In the genomic region with DNA sequence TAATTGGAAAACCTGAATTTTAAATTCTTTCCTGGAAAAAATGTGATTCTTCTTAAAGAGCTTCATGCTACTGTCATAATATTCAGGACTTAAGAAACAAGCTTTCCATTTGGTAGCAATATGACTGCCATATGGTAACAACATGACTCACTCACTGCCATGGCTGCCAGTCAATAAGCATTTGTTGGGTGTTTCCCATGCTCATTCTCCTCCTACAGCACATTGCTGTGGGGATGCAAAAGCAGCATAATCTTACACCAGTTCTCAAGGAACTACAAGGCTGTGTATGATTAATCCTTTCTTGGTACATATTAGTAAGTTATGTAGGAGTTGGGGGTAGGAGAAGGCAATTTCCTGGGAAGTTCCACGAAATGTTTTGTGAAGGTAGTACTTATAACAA, we compare ENCODE assay signal across 10 cellular contexts.
DNase-seq lines count a peak whose midpoint lies in the region; ATAC-seq and TF ChIP-seq lines count a peak whose summit lies in the region.
"Had no signal": no experiment of that assay in that cellular context is flagged by ENCODE, and none has a peak within 500 bp of the region (broad histone marks: within the 10 kb centered on the region; RNA-seq: fewer than 3 reads in every experiment).

No MANE protein-coding gene starts in this region.

- intact Hi-C loops in ovary (cut with DNase I) (no loop called here), ascending aorta (cut with DNase I) (no loop called here)
- intact Hi-C loops in CD8-positive, alpha-beta T cell (cut with DNase I, micrococcal nuclease), result no loop called here

- POLR2A ChIA-PET in CD8-positive, alpha-beta T cell (lab: Charles Lee), result no interaction called here

- DNase-seq in AG08395 (ENCODE audit: low spot score) (peak; percentile 64), HT-29 (ENCODE audit: low spot score) (peak; percentile 2), choroid plexus epithelial cell (ENCODE audit: low read depth) (peak; percentile 82), ovary (no peak), ascending aorta (ENCODE audit: low spot score in 2 of 2) (no peak), kidney glomerular epithelial cell (lab: John Stamatoyannopoulos, UW) (no peak)
- DNase-seq in CD8-positive, alpha-beta T cell, result no peak
- DNase-seq: NCI-H1092, occipital lobe had no signal

- H3K27ac Mint-ChIP-seq in CD8-positive, alpha-beta T cell, result no peak overlapping the region

- H3K4me1 Mint-ChIP-seq in CD8-positive, alpha-beta T cell (ENCODE audit: low read depth), result no peaks in the 10 kb centered on the region

- TF ChIP-seq EP300 in ovary (IDR thresholded peaks at IDR 0.05), result no peak

- H3K27me3 ChIP-seq in ovary (no peaks in the 10 kb centered on the region), ascending aorta (no peaks in the 10 kb centered on the region)
- no peaks in the 10 kb centered on the region for H3K27me3 ChIP-seq in CD8-positive, alpha-beta T cell (ENCODE audit: insufficient read depth, low read length)

- H3K27me3 Mint-ChIP-seq in CD8-positive, alpha-beta T cell (ENCODE audit: low read depth), result no peaks in the 10 kb centered on the region

- H3K9me3 ChIP-seq in ovary (no peaks in the 10 kb centered on the region), ascending aorta (no peaks in the 10 kb centered on the region)
- no peaks in the 10 kb centered on the region for H3K9me3 ChIP-seq in CD8-positive, alpha-beta T cell (ENCODE audit: low read length)

- CTCF ChIA-PET in CD8-positive, alpha-beta T cell (lab: Charles Lee), result no interaction called here

- peaks cover 64% of the 10 kb centered on the region for H3K36me3 Mint-ChIP-seq in CD8-positive, alpha-beta T cell

- H3K4me1 ChIP-seq in ovary (ENCODE audit: insufficient read depth), result no peaks in the 10 kb centered on the region
- no peaks in the 10 kb centered on the region for H3K4me1 ChIP-seq in ascending aorta
- no peaks in the 10 kb centered on the region for H3K4me1 ChIP-seq in CD8-positive, alpha-beta T cell (ENCODE audit: insufficient read depth, low read length)

- WGBS in ovary, 3 donors, result 95 to 97% (median 96%) methylated on average over 1 of the region's 1 CpG

- H3K4me3 Mint-ChIP-seq in CD8-positive, alpha-beta T cell, result no peak overlapping the region

- no peak overlapping the region for H3K27ac ChIP-seq in ovary
- no peak overlapping the region for H3K27ac ChIP-seq in ascending aorta
- H3K27ac ChIP-seq in CD8-positive, alpha-beta T cell (ENCODE audit: low read depth, low read length), result no peak overlapping the region

- H3K4me3 ChIP-seq in choroid plexus epithelial cell (ENCODE audit: low read depth, low read length), result no peak overlapping the region
- no peak overlapping the region for H3K4me3 ChIP-seq in ovary
- no peak overlapping the region for H3K4me3 ChIP-seq in ascending aorta
- H3K4me3 ChIP-seq in CD8-positive, alpha-beta T cell (ENCODE audit: low read depth, low read length), result no peak overlapping the region

- no peaks in the 10 kb centered on the region for H3K36me3 ChIP-seq in ovary
- peaks cover 12 to 13% of the 10 kb centered on the region in 2 donors for H3K36me3 ChIP-seq in ascending aorta
- H3K36me3 ChIP-seq in CD8-positive, alpha-beta T cell (ENCODE audit: insufficient read depth, low read length), result no peaks in the 10 kb centered on the region

- ATAC-seq in GM19395 (IDR thresholded peaks at IDR 0.05; ENCODE audit: unreplicated experiment), result peak; percentile 83
- no peak for ATAC-seq in CD8-positive, alpha-beta T cell

- no peaks in the 10 kb centered on the region for H3K9me3 Mint-ChIP-seq in CD8-positive, alpha-beta T cell

- no peak for TF ChIP-seq CTCF in choroid plexus epithelial cell (conservative IDR thresholded peaks at IDR 0.05; ENCODE audit: low read depth, low read length)
- TF ChIP-seq CTCF in ovary (IDR thresholded peaks at IDR 0.05), result no peak
- TF ChIP-seq CTCF in ascending aorta (IDR thresholded peaks at IDR 0.05), result no peak
- no peak for TF ChIP-seq CTCF in CD8-positive, alpha-beta T cell (IDR thresholded peaks at IDR 0.05)

- no peak for TF ChIP-seq POLR2A in ovary (IDR thresholded peaks at IDR 0.05)

Comparison
In these comparisons a context has a peak if more than half of its experiments do, and no peak if none do; other contexts are left out.
1. DNase-seq: peak in AG08395 (single experiment), HT-29 (single experiment) and choroid plexus epithelial cell (single experiment); none in ovary (0 of 5), ascending aorta (0 of 2), kidney glomerular epithelial cell (single experiment) and CD8-positive, alpha-beta T cell (0 of 7).